ENCODE assay signal across 17 cellular contexts in genomic region chr7:101104799-101105198, GRCh38. TPM values are rescaled to one million over a fixed set of nuclear protein-coding genes. Genes with fewer than 3 reads are reported as not detected.
DNase-seq lines count a peak whose midpoint lies in the region; ATAC-seq and TF ChIP-seq lines count a peak whose summit lies in the region.
"Had no signal": no experiment of that assay in that cellular context is flagged by ENCODE, and none has a peak within 500 bp of the region (broad histone marks: within the 10 kb centered on the region; RNA-seq: fewer than 3 reads in every experiment).

No MANE protein-coding gene starts in this region.

- whole genome bisulfite sequencing in right lobe of liver (ENCODE audit: insufficient coverage, low coverage, low lambda C conversion rate, missing lambda C conversion rate) = 29% methylated on average over 1 of the region's 3 CpGs

- H3K4me1 ChIP-seq in left ventricle myocardium inferior (peaks cover 40% of the 10 kb centered on the region), right lobe of liver (peaks cover 0 to 51% (median 23%) of the 10 kb centered on the region in 4 donors)

- H3K36me3 ChIP-seq in left ventricle myocardium inferior (no peaks in the 10 kb centered on the region), right lobe of liver (no peaks in the 10 kb centered on the region)

- H3K36me3 Mint-ChIP-seq in chondrocyte (ENCODE audit: low read depth) (no peaks in the 10 kb centered on the region), natural killer cell (no peaks in the 10 kb centered on the region)

- DNase-seq in left ventricle myocardium inferior = no peak
- DNase-seq in Right ventricle myocardium inferior (ENCODE audit: missing footprints) = no peak
- DNase-seq in chondrocyte (ENCODE audit: low spot score) = no peak
- DNase-seq in right lobe of liver = peak in 1 of 3 donors; percentile 57
- DNase-seq in SW480 (ENCODE audit: low spot score) = no peak
- DNase-seq in natural killer cell = no peak
- no peak for DNase-seq in HT-29 (ENCODE audit: low spot score)
- no peak for DNase-seq in NOMO-1 (lab: John Stamatoyannopoulos, UW; ENCODE audit: unreplicated experiment in 2 of 2)
- DNase-seq: 8988T, COR-L47, DMS79, MM.1S, NCI-H1105, NCI-H1694 treated with DMSO at 0.1 percent for 48 hours, SHP77 treated with DMSO at 0.1 percent for 48 hours had no signal

- H3K9me3 ChIP-seq in left ventricle myocardium inferior (replicated peaks) = no peaks in the 10 kb centered on the region
- no peaks in the 10 kb centered on the region for H3K9me3 ChIP-seq in right lobe of liver

- H3K9me3 Mint-ChIP-seq in chondrocyte (ENCODE audit: low read depth) = no peaks in the 10 kb centered on the region
- no peaks in the 10 kb centered on the region for H3K9me3 Mint-ChIP-seq in natural killer cell

- no peak for TF ChIP-seq POLR2A in right lobe of liver (IDR thresholded peaks at IDR 0.05)

- H3K4me3 Mint-ChIP-seq in chondrocyte (ENCODE audit: unreplicated experiment) (no peak overlapping the region), natural killer cell (no peak overlapping the region)

- H3K4me3 ChIP-seq in left ventricle myocardium inferior = no peak overlapping the region
- H3K4me3 ChIP-seq in right lobe of liver = no peak overlapping the region

- TF ChIP-seq CTCF in left ventricle myocardium inferior (IDR thresholded peaks at IDR 0.05; ENCODE audit: borderline replicate concordance) (no peak), chondrocyte (IDR thresholded peaks at IDR 0.05) (no peak), right lobe of liver (IDR thresholded peaks at IDR 0.05) (no peak), natural killer cell (IDR thresholded peaks at IDR 0.05) (no peak)

- peak overlapping the region; percentile 8 for H3K27ac ChIP-seq in left ventricle myocardium inferior (replicated peaks)
- H3K27ac ChIP-seq in right lobe of liver = peak overlapping the region; percentile 52 to 98 (median 94)
- H3K27ac ChIP-seq: C4-2B, HL-60 had no signal

- H3K27me3 Mint-ChIP-seq in chondrocyte (ENCODE audit: low read depth) = no peaks in the 10 kb centered on the region
- peaks cover 0 to 3% of the 10 kb centered on the region in 2 donors for H3K27me3 Mint-ChIP-seq in natural killer cell (ENCODE audit: low read depth in 2 of 2)

- H3K27me3 ChIP-seq in left ventricle myocardium inferior (ENCODE audit: low read depth) (no peaks in the 10 kb centered on the region), right lobe of liver (no peaks in the 10 kb centered on the region)

- intact Hi-C loops in left ventricle myocardium inferior (cut with micrococcal nuclease) (no loop called here), Right ventricle myocardium inferior (cut with DNase I) (no loop called here), right lobe of liver (cut with DNase I) (no loop called here), natural killer cell (cut with micrococcal nuclease) (no loop called here)

- no peak for ATAC-seq in Right ventricle myocardium inferior
- ATAC-seq in right lobe of liver = peak in 2 of 4 donors; percentile 1 to 8
- no peak for ATAC-seq in natural killer cell

- H3K27ac Mint-ChIP-seq in chondrocyte (ENCODE audit: unreplicated experiment) (peak overlapping the region; percentile 17), natural killer cell (no peak overlapping the region)

- peaks cover 71% of the 10 kb centered on the region for H3K4me1 Mint-ChIP-seq in chondrocyte (ENCODE audit: low read depth)
- peaks cover 10 to 11% of the 10 kb centered on the region in 2 donors for H3K4me1 Mint-ChIP-seq in natural killer cell

RNA-seq across cellular contexts. Expression of gene TRIM56, which starts 19.5 kb away (rescaled TPM):
- total RNA-seq in left ventricle myocardium inferior (17.0 TPM), Right ventricle myocardium inferior (21.0 TPM), chondrocyte (26.1 to 35.7 TPM (median 30.4 TPM) in 3 replicates), right lobe of liver (10 to 100 TPM in 5 of 6 experiments, 1 to 10 TPM in 1; 9.2 to 19.7 (median 17.6) TPM), natural killer cell (10 to 100 TPM; 53.6 to 75.8 (median 63.9) TPM)
- 32.3 and 52.2 TPM in 2 replicates for total RNA-seq in HT-29 (2014; rRNA removed; shearing (Covaris generic))

RNA-seq across cellular contexts. Expression of gene SERPINE1, which starts 22.1 kb away (rescaled TPM):
- total RNA-seq in left ventricle myocardium inferior (4.3 TPM), Right ventricle myocardium inferior (1.6 TPM), chondrocyte (794 to 1,203 TPM (median 1,180 TPM) in 3 replicates), right lobe of liver (100 to 1,000 TPM in 3 of 6 experiments, 10 to 100 TPM in 2, 1 to 10 TPM in 1; 5.4 to 497 (median 98.6) TPM), natural killer cell (1 to 10 TPM in 2 of 3 donors, under 1 TPM in 1; 0.48 to 5.5 (median 1.1) TPM)
- 4.6 and 5.0 TPM in 2 replicates for total RNA-seq in HT-29 (2014; rRNA removed; shearing (Covaris generic))

RNA-seq across cellular contexts. Expression of gene AP1S1, which starts 49.5 kb away (rescaled TPM):
- 10.7 TPM for total RNA-seq in left ventricle myocardium inferior
- total RNA-seq in Right ventricle myocardium inferior = 12.8 TPM
- total RNA-seq in chondrocyte = 55.9 to 60.5 TPM (median 60.4 TPM) in 3 replicates
- 10 to 100 TPM; 24.0 to 56.5 (median 26.4) TPM for total RNA-seq in right lobe of liver
- 1 to 10 TPM; 4.3 to 7.0 (median 5.0) TPM for total RNA-seq in natural killer cell
- total RNA-seq in HT-29 (2014; rRNA removed; shearing (Covaris generic)) = 272 and 277 TPM in 2 replicates
